ENCODE assay signal across 8 cellular contexts in genomic region chr10:62050627-62050924, GRCh38.
DNase-seq lines count a peak whose midpoint lies in the region; ATAC-seq, FAIRE-seq and TF ChIP-seq lines count a peak whose summit lies in the region.

No MANE protein-coding gene starts in this region.

- peak overlapping the region; percentile 84 to 96 for H3K9ac ChIP-seq in kidney (ENCODE audit: low read length in 2 of 2)

- CTCF ChIA-PET in HEK293 (lab: Yijun Ruan, JAX), result interaction anchor here (2.8 to 3.8 kb wide), 2 partner anchors 12 to 195 kb away, joined by 12 to 31 read pairs; no protein-coding TSS in a partner anchor

- peaks cover 38% of the 10 kb centered on the region for H3K4me1 ChIP-seq in HEK293 (ENCODE audit: control insufficient read depth, insufficient read depth, low read length)
- H3K4me1 ChIP-seq in kidney (ENCODE audit: control insufficient read depth in 1 of 2, insufficient read depth in 1 of 2, low read depth in 1 of 2, low read length in 2 of 2), result peaks cover 38 to 68% of the 10 kb centered on the region in 2 donors

- no peak for DNase-seq in activated naive CD4-positive, alpha-beta T cell treated with anti-CD3 and anti-CD28 coated beads, Interleukin-2, amount 50 U/mL, for 72 hours (ENCODE audit: low spot score in 2 of 2)
- DNase-seq in kidney (no peak), occipital lobe (lab: John Stamatoyannopoulos, UW) (no peak)
- DNase-seq in stimulated activated naive B cell treated with anti-CD40 and anti-IgM and Interleukin-4, amounts not matched to agents 10 μg/mL and 1 μg/mL and 100 μg/mL, for 72 hours, result no peak
- no peak for DNase-seq in stimulated activated CD4-positive, alpha-beta T cell treated with anti-CD3 and anti-CD28 coated beads, Interleukin-2, amount 100 ng/mL, for 24 hours

- H3K9me3 ChIP-seq in HEK293 (ENCODE audit: control insufficient read depth, insufficient read depth, low read depth, low read length) (no peaks in the 10 kb centered on the region), kidney (ENCODE audit: control insufficient read depth in 1 of 2, low read length in 2 of 2) (no peaks in the 10 kb centered on the region)

- H3K36me3 ChIP-seq in HEK293 (ENCODE audit: control insufficient read depth in 2 of 2, insufficient read depth in 1 of 2, low read length in 2 of 2) (peaks cover 0 to 15% of the 10 kb centered on the region in 2 experiments; a peak in 1 of 3 replicates), kidney (ENCODE audit: control insufficient read depth in 1 of 2, insufficient read depth in 2 of 2, low read length in 2 of 2) (peaks cover 10 to 23% of the 10 kb centered on the region in 2 donors)

- intact Hi-C loops in kidney (cut with DNase I), result no loop called here

- H3K4me1 Mint-ChIP-seq in stimulated activated naive B cell treated with anti-CD40 and anti-IgM and Interleukin-4, amounts not matched to agents 10 μg/mL and 1 μg/mL and 100 μg/mL, for 72 hours, result peaks cover 66 to 98% of the 10 kb centered on the region in 2 donors

- peaks cover 75 to 76% of the 10 kb centered on the region in 2 donors for H3K36me3 Mint-ChIP-seq in activated naive CD4-positive, alpha-beta T cell treated with anti-CD3 and anti-CD28 coated beads, Interleukin-2, amount 50 U/mL, for 72 hours
- peaks cover 68 to 79% of the 10 kb centered on the region in 2 donors for H3K36me3 Mint-ChIP-seq in stimulated activated naive B cell treated with anti-CD40 and anti-IgM and Interleukin-4, amounts not matched to agents 10 μg/mL and 1 μg/mL and 100 μg/mL, for 72 hours

- no peak for ATAC-seq in activated naive CD4-positive, alpha-beta T cell treated with anti-CD3 and anti-CD28 coated beads, Interleukin-2, amount 50 U/mL, for 72 hours
- no peak for ATAC-seq in stimulated activated naive B cell treated with anti-CD40 and anti-IgM and Interleukin-4, amounts not matched to agents 10 μg/mL and 1 μg/mL and 100 μg/mL, for 72 hours (replicated peaks)
- ATAC-seq in HG03025 (IDR thresholded peaks at IDR 0.05; ENCODE audit: low FRiP score, unreplicated experiment) (no peak), HG03097 (IDR thresholded peaks at IDR 0.05; ENCODE audit: low FRiP score, unreplicated experiment) (no peak)

- TF ChIP-seq CTCF in HEK293 (tag by site-specific recombination; IDR thresholded peaks at IDR 0.05) (no peak), kidney (IDR thresholded peaks at IDR 0.05; ENCODE audit: borderline replicate concordance, extremely low read depth, insufficient read depth) (no peak)

- peaks cover 3 to 11% of the 10 kb centered on the region in 2 donors for H3K9me3 Mint-ChIP-seq in activated naive CD4-positive, alpha-beta T cell treated with anti-CD3 and anti-CD28 coated beads, Interleukin-2, amount 50 U/mL, for 72 hours
- H3K9me3 Mint-ChIP-seq in stimulated activated naive B cell treated with anti-CD40 and anti-IgM and Interleukin-4, amounts not matched to agents 10 μg/mL and 1 μg/mL and 100 μg/mL, for 72 hours, result peaks cover 3% of the 10 kb centered on the region in 2 donors

- no peaks in the 10 kb centered on the region for H3K27me3 Mint-ChIP-seq in stimulated activated naive B cell treated with anti-CD40 and anti-IgM and Interleukin-4, amounts not matched to agents 10 μg/mL and 1 μg/mL and 100 μg/mL, for 72 hours

- peak overlapping the region; percentile 86 to 88 for H3K4me3 Mint-ChIP-seq in stimulated activated naive B cell treated with anti-CD40 and anti-IgM and Interleukin-4, amounts not matched to agents 10 μg/mL and 1 μg/mL and 100 μg/mL, for 72 hours

- no peak for FAIRE-seq in kidney (lab: Jason Lieb, UNC)

- H3K4me3 ChIP-seq in HEK293 (ENCODE audit: low read depth, low read length) (peak overlapping the region; percentile 10; the same call in 1 of the 2 replicates), kidney (ENCODE audit: low read length in 2 of 2) (peak overlapping the region; percentile 86 to 91)

- H3K27ac Mint-ChIP-seq in activated naive CD4-positive, alpha-beta T cell treated with anti-CD3 and anti-CD28 coated beads, Interleukin-2, amount 50 U/mL, for 72 hours, result peak overlapping the region; percentile 97 to 99
- peak overlapping the region; percentile 99 for H3K27ac Mint-ChIP-seq in stimulated activated naive B cell treated with anti-CD40 and anti-IgM and Interleukin-4, amounts not matched to agents 10 μg/mL and 1 μg/mL and 100 μg/mL, for 72 hours

- POLR2A ChIA-PET in HEK293 (lab: Yijun Ruan, JAX), result no interaction called here

- H3K27ac ChIP-seq in HEK293 (ENCODE audit: extremely low read depth, low read depth, low read length) (no peak overlapping the region), kidney (ENCODE audit: low read depth in 2 of 2, low read length in 2 of 2) (peak overlapping the region; percentile 96 to 98)

TF ChIP-seq in HEK293, 187 proteins besides CTCF, POLR2A, EP300 and RAD21 (continues in another document):
- no peak for TF ChIP-seq ZSCAN4 (tag by site-specific recombination; IDR thresholded peaks at IDR 0.05)
- no peak for TF ChIP-seq ZBTB17 (tag by site-specific recombination; IDR thresholded peaks at IDR 0.05)
- no peak for TF ChIP-seq ZSCAN30 (tag by site-specific recombination; IDR thresholded peaks at IDR 0.05)
- TF ChIP-seq ZNF692 (tag by site-specific recombination; IDR thresholded peaks at IDR 0.05), result no peak
- TF ChIP-seq PATZ1 (tag by site-specific recombination; IDR thresholded peaks at IDR 0.05), result no peak
- no peak for TF ChIP-seq ZNF513 (tag by site-specific recombination; IDR thresholded peaks at IDR 0.05)
- no peak for TF ChIP-seq ZNF791 (tag by site-specific recombination; IDR thresholded peaks at IDR 0.05)
- no peak for TF ChIP-seq ZNF23 (tag by site-specific recombination; IDR thresholded peaks at IDR 0.05; ENCODE audit: borderline replicate concordance)
- no peak for TF ChIP-seq ZNF76 (tag by site-specific recombination; IDR thresholded peaks at IDR 0.05; ENCODE audit: borderline replicate concordance, low read depth)
